ENCODE assay signal across 8 cellular contexts in the genomic region with DNA sequence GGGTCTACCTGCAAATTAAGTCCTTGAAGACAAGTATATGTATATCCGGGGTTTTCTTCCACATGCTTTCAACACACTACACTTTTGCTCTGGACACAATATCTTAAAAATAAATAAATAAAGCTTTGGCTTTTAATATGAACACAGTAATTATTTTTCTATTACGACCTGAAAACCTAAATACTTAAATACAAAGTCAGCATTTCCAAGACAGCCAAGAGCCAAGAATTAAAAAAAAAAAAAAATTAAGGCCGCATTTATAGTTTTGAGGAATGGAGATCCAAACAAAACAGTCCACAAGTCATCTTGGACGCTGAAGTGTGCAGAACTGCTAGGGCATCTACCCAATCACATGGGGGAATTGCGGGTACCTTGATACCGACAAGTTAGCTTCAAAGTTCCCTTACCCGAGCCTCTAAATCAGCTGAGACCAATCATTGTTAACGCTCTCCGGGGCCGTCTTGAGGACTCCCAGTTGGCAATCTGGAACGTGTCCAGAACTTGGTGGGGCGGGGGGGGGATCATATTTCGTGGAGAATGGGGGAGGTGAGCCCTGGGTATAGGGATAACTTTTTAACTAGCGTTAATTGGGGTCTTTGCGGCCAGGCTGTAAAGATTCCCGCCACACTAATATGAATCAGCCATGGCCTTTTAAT. TPM values are rescaled to one million over a fixed set of nuclear protein-coding genes. Genes with fewer than 3 reads are reported as not detected.
DNase-seq lines count a peak whose midpoint lies in the region; ATAC-seq and TF ChIP-seq lines count a peak whose summit lies in the region.

No MANE protein-coding gene starts in this region.

- H3K4me3 ChIP-seq in BJ (ENCODE audit: low read depth, low read length) (peak overlapping the region; percentile 62), HEK293 (ENCODE audit: low read depth, low read length) (peak overlapping the region; percentile 64), NT2/D1 (ENCODE audit: insufficient read length, low read depth) (peak overlapping the region; percentile 90), left ventricle myocardium inferior (peak overlapping the region; percentile 93), ovary (peak overlapping the region; percentile 89)

- intact Hi-C loops in left ventricle myocardium inferior (cut with micrococcal nuclease), result no loop called here
- intact Hi-C loops in ovary (cut with DNase I), result loop anchor here in 3 of 4 donors (5.0 kb wide), 3 partner anchors 61 to 156 kb away; a partner anchor contains a TSS

- TF ChIP-seq POLR2A in ovary (IDR thresholded peaks at IDR 0.05), result no peak

- no peaks in the 10 kb centered on the region for H3K27me3 ChIP-seq in BJ (ENCODE audit: control insufficient read depth, insufficient read depth, low read length)
- no peaks in the 10 kb centered on the region for H3K27me3 ChIP-seq in NT2/D1 (ENCODE audit: insufficient read depth, insufficient read length)
- H3K27me3 ChIP-seq in left ventricle myocardium inferior (ENCODE audit: low read depth), result no peaks in the 10 kb centered on the region
- no peaks in the 10 kb centered on the region for H3K27me3 ChIP-seq in ovary

- no peaks in the 10 kb centered on the region for H3K36me3 ChIP-seq in BJ (ENCODE audit: control insufficient read depth, insufficient read depth, low read length)
- H3K36me3 ChIP-seq in HEK293 (ENCODE audit: control insufficient read depth in 2 of 2, insufficient read depth in 1 of 2, low read length in 2 of 2), result no peaks in the 10 kb centered on the region
- peaks cover 2% of the 10 kb centered on the region for H3K36me3 ChIP-seq in NT2/D1 (ENCODE audit: insufficient read depth, insufficient read length, low read length)
- H3K36me3 ChIP-seq in left ventricle myocardium inferior, result no peaks in the 10 kb centered on the region
- no peaks in the 10 kb centered on the region for H3K36me3 ChIP-seq in ovary

- WGBS in ovary, 3 donors, result 3 to 5% (median 4%) methylated on average over 16 of the region's 16 CpGs

- DNase-seq in BJ (ENCODE audit: low read depth) (no peak), NT2/D1 (ENCODE audit: low read depth, low spot score) (no peak), amniotic epithelial cell (ENCODE audit: low read depth) (peak; percentile 56), left ventricle myocardium inferior (peak; percentile 33), ovary (peak; percentile 62 to 75 (median 70))

- CTCF ChIA-PET in BJ (lab: Yijun Ruan, JAX), result interaction anchor here (1.1 to 1.8 kb wide), 3 partner anchors 10 to 28 kb away, joined by 4 to 5 read pairs (median 4); no protein-coding TSS in a partner anchor
- CTCF ChIA-PET in HEK293 (lab: Yijun Ruan, JAX), result interaction anchor here (0.6 to 0.7 kb wide), 3 partner anchors 74 to 1064 kb away, joined by 3 read pairs; a partner anchor contains a TSS

- peak overlapping the region; percentile 88 for H3K9ac ChIP-seq in NT2/D1 (ENCODE audit: insufficient read length, low read depth)

- H3K9me3 ChIP-seq in HEK293 (ENCODE audit: control insufficient read depth, insufficient read depth, low read depth, low read length) (no peaks in the 10 kb centered on the region), NT2/D1 (ENCODE audit: insufficient read depth, low read length) (no peaks in the 10 kb centered on the region), left ventricle myocardium inferior (replicated peaks) (no peaks in the 10 kb centered on the region), ovary (no peaks in the 10 kb centered on the region)

- TF ChIP-seq CTCF in BJ (IDR thresholded peaks at IDR 0.05; ENCODE audit: insufficient read depth, low read depth, low read length) (no peak), HEK293 (tag by site-specific recombination; IDR thresholded peaks at IDR 0.05) (no peak), left ventricle myocardium inferior (IDR thresholded peaks at IDR 0.05; ENCODE audit: borderline replicate concordance) (no peak), ovary (IDR thresholded peaks at IDR 0.05) (no peak)

- no peak for ATAC-seq in GM18517 (IDR thresholded peaks at IDR 0.05; ENCODE audit: unreplicated experiment)
- ATAC-seq in GM18502 (IDR thresholded peaks at IDR 0.05; ENCODE audit: poor library complexity, unreplicated experiment), result no peak

- TF ChIP-seq EP300 in ovary (IDR thresholded peaks at IDR 0.05), result no peak

- H3K4me1 ChIP-seq in HEK293 (ENCODE audit: control insufficient read depth, insufficient read depth, low read length), result peaks cover 19% of the 10 kb centered on the region
- no peaks in the 10 kb centered on the region for H3K4me1 ChIP-seq in NT2/D1 (ENCODE audit: insufficient read depth, insufficient read length)
- peaks cover 45% of the 10 kb centered on the region for H3K4me1 ChIP-seq in left ventricle myocardium inferior
- H3K4me1 ChIP-seq in ovary (ENCODE audit: insufficient read depth), result peaks cover 8% of the 10 kb centered on the region

- POLR2A ChIA-PET in BJ (lab: Charles Lee) (no interaction called here), HEK293 (lab: Yijun Ruan, JAX) (interaction anchor here (0.6 to 1.3 kb wide), 2 partner anchors 74 to 516 kb away, joined by 4 to 12 read pairs; a partner anchor contains a TSS)

- peak overlapping the region; percentile 98 for H3K27ac ChIP-seq in HEK293 (ENCODE audit: extremely low read depth, low read depth, low read length)
- H3K27ac ChIP-seq in left ventricle myocardium inferior (replicated peaks), result peak overlapping the region; percentile 95
- peak overlapping the region; percentile 76 to 98 for H3K27ac ChIP-seq in ovary

TF ChIP-seq in HEK293, 187 proteins besides CTCF, POLR2A, EP300 and RAD21 (continues in another document):
- TF ChIP-seq SALL2 (tag by site-specific recombination; IDR thresholded peaks at IDR 0.05; ENCODE audit: borderline replicate concordance) (no peak), ZNF585B (tag by site-specific recombination; IDR thresholded peaks at IDR 0.05) (no peak), ZIC2 (tag by site-specific recombination; IDR thresholded peaks at IDR 0.05) (no peak), PRDM1 (tag by site-specific recombination; IDR thresholded peaks at IDR 0.05) (no peak), ZNF202 (tag by site-specific recombination; IDR thresholded peaks at IDR 0.05; ENCODE audit: borderline replicate concordance) (no peak), ZNF404 (tag by site-specific recombination; IDR thresholded peaks at IDR 0.05) (no peak)
- TF ChIP-seq, protein P1, sequence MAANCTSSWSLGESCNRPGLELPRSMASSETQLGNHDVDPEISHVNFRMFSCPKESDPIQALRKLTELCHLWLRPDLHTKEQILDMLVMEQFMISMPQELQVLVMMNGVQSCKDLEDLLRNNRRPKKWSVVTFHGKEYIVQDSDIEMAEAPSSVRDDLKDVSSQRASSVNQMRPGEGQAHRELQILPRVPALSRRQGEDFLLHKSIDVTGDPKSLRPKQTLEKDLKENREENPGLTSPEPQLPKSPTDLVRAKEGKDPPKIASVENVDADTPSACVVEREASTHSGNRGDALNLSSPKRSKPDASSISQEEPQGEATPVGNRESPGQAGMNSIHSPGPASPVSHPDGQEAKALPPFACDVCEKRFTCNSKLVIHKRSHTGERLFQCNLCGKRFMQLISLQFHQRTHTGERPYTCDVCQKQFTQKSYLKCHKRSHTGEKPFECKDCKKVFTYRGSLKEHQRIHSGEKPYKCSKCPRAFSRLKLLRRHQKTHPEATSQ (tag by site-specific recombination; IDR thresholded peaks at IDR 0.05), result no peak
- TF ChIP-seq, protein P2, sequence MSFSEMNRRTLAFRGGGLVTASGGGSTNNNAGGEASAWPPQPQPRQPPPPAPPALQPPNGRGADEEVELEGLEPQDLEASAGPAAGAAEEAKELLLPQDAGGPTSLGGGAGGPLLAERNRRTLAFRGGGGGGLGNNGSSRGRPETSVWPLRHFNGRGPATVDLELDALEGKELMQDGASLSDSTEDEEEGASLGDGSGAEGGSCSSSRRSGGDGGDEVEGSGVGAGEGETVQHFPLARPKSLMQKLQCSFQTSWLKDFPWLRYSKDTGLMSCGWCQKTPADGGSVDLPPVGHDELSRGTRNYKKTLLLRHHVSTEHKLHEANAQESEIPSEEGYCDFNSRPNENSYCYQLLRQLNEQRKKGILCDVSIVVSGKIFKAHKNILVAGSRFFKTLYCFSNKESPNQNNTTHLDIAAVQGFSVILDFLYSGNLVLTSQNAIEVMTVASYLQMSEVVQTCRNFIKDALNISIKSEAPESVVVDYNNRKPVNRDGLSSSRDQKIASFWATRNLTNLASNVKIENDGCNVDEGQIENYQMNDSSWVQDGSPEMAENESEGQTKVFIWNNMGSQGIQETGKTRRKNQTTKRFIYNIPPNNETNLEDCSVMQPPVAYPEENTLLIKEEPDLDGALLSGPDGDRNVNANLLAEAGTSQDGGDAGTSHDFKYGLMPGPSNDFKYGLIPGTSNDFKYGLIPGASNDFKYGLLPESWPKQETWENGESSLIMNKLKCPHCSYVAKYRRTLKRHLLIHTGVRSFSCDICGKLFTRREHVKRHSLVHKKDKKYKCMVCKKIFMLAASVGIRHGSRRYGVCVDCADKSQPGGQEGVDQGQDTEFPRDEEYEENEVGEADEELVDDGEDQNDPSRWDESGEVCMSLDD (tag by site-specific recombination; IDR thresholded peaks at IDR 0.05), result no peak
- TF ChIP-seq, protein P3, sequence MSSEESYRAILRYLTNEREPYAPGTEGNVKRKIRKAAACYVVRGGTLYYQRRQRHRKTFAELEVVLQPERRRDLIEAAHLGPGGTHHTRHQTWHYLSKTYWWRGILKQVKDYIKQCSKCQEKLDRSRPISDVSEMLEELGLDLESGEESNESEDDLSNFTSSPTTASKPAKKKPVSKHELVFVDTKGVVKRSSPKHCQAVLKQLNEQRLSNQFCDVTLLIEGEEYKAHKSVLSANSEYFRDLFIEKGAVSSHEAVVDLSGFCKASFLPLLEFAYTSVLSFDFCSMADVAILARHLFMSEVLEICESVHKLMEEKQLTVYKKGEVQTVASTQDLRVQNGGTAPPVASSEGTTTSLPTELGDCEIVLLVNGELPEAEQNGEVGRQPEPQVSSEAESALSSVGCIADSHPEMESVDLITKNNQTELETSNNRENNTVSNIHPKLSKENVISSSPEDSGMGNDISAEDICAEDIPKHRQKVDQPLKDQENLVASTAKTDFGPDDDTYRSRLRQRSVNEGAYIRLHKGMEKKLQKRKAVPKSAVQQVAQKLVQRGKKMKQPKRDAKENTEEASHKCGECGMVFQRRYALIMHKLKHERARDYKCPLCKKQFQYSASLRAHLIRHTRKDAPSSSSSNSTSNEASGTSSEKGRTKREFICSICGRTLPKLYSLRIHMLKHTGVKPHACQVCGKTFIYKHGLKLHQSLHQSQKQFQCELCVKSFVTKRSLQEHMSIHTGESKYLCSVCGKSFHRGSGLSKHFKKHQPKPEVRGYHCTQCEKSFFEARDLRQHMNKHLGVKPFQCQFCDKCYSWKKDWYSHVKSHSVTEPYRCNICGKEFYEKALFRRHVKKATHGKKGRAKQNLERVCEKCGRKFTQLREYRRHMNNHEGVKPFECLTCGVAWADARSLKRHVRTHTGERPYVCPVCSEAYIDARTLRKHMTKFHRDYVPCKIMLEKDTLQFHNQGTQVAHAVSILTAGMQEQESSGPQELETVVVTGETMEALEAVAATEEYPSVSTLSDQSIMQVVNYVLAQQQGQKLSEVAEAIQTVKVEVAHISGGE (tag by site-specific recombination; conservative IDR thresholded peaks at IDR 0.05; ENCODE audit: low read depth), result no peak

RNA-seq across cellular contexts. Expression of a gene that starts 0.7 kb away (rescaled TPM):
- polyA plus RNA-seq in BJ (2011; rRNA removed) (22.0 and 36.3 TPM in 2 replicates), ovary (10 to 100 TPM; 19.2 to 39.9 TPM)
- 39.0 and 46.1 TPM in 2 replicates for polyA minus RNA-seq in BJ (2011; rRNA and poly(A)+ RNA removed)
- total RNA-seq in left ventricle myocardium inferior (36.8 TPM), ovary (10 to 100 TPM; 43.6 to 83.4 (median 60.8) TPM)

Comparison
In these comparisons a context has a peak if more than half of its experiments do, and no peak if none do; other contexts are left out.
1. DNase-seq: peak in amniotic epithelial cell (single experiment), left ventricle myocardium inferior (single experiment) and ovary (5 of 5); none in BJ (single experiment) and NT2/D1 (single experiment).
2. Peak in every context shown above with its lines, with median percentiles within 50 percentile points of each other: H3K4me3 ChIP-seq and H3K27ac ChIP-seq.